In genomic region chr18:64415218-64415617, GRCh38 we compare ENCODE assay signal across 18 cellular contexts.
DNase-seq lines count a peak whose midpoint lies in the region; ATAC-seq and TF ChIP-seq lines count a peak whose summit lies in the region.
"Had no signal": no experiment of that assay in that cellular context is flagged by ENCODE, and none has a peak within 500 bp of the region (broad histone marks: within the 10 kb centered on the region; RNA-seq: fewer than 3 reads in every experiment).

No MANE protein-coding gene starts in this region.

- H3F3A ChIP-seq in GM23338 (replicated peaks; ENCODE audit: low read depth), result no peaks in the 10 kb centered on the region

- H3K56ac ChIP-seq in mesendoderm (ENCODE audit: low read length), result no peak overlapping the region

- H3K4me2 ChIP-seq in GM23338, result no peak overlapping the region
- H3K4me2 ChIP-seq in mesendoderm (ENCODE audit: low read length), result no peak overlapping the region
- H3K4me2 ChIP-seq: BLaER1 had no signal

- no peak for TF ChIP-seq CTCF in GM23338 (conservative IDR thresholded peaks at IDR 0.05; ENCODE audit: low read depth in 2 of 2)

- no peak overlapping the region for H2AK5ac ChIP-seq in mesendoderm (ENCODE audit: low read length)

- H3K27ac ChIP-seq in GM23338 (ENCODE audit: low read depth) (no peak overlapping the region), mesendoderm (ENCODE audit: low read depth, low read length) (no peak overlapping the region)
- H3K27ac ChIP-seq: BLaER1 had no signal

- H3K18ac ChIP-seq in mesendoderm (ENCODE audit: low read length), result peak overlapping the region; percentile 41

- no CpG with 5 or more reads among the region's 2 CpGs for WGBS in mesendoderm (ENCODE audit: extremely low coverage, insufficient coverage, low lambda C conversion rate)

- H2AFZ ChIP-seq in GM23338, result peak overlapping the region; percentile 8; the same call in 1 of the 2 replicates

- no peaks in the 10 kb centered on the region for H3K27me3 Mint-ChIP-seq in GM23338 (ENCODE audit: insufficient read depth, low read depth, poor library complexity)
- H3K27me3 Mint-ChIP-seq: CD4-positive, alpha-beta memory T cell; CD4-positive, CD25-positive, alpha-beta regulatory T cell; CD8-positive, alpha-beta memory T cell had no signal

- no peak overlapping the region for H3K4ac ChIP-seq in mesendoderm (ENCODE audit: low read depth, low read length)

- H3K4me3 Mint-ChIP-seq in GM23338, result no peak overlapping the region
- H3K4me3 Mint-ChIP-seq: CD14-positive monocyte; CD4-positive, alpha-beta memory T cell; CD4-positive, CD25-positive, alpha-beta regulatory T cell; CD8-positive, alpha-beta memory T cell had no signal

- H3K36me3 ChIP-seq in GM23338 (ENCODE audit: insufficient read depth) (no peaks in the 10 kb centered on the region), mesendoderm (ENCODE audit: control insufficient read depth, insufficient read depth, low read length) (no peaks in the 10 kb centered on the region)
- H3K36me3 ChIP-seq: BE2C, BLaER1 had no signal

- no peak overlapping the region for H3K23ac ChIP-seq in mesendoderm (ENCODE audit: low read length)

- no peak overlapping the region for H2BK15ac ChIP-seq in mesendoderm (replicated peaks; ENCODE audit: low read depth)

- no peaks in the 10 kb centered on the region for H4K20me1 ChIP-seq in GM23338 (replicated peaks; ENCODE audit: insufficient read depth)
- H4K20me1 ChIP-seq: BLaER1 had no signal

- no peak overlapping the region for H3K27ac Mint-ChIP-seq in GM23338
- H3K27ac Mint-ChIP-seq: CD14-positive monocyte; CD4-positive, alpha-beta memory T cell; CD4-positive, CD25-positive, alpha-beta regulatory T cell; CD8-positive, alpha-beta memory T cell had no signal

- DNase-seq in GM23338 (ENCODE audit: low spot score) (no peak), left lobe of liver (ENCODE audit: low spot score) (no peak), mesendoderm (no peak), GOT3 (lab: John Stamatoyannopoulos, UW) (no peak), COLO668 (lab: John Stamatoyannopoulos, UW; ENCODE audit: unreplicated experiment) (no peak)
- DNase-seq: 8988T; ACHN; BE2C; C1 segment of cervical spinal cord; Caco-2; Calu3; CD4-positive, alpha-beta memory T cell; CD4-positive, CD25-positive, alpha-beta regulatory T cell; CD8-positive, alpha-beta memory T cell; DMS79 treated with DMSO at 0.1 percent for 48 hours; GF-D8 had no signal

- no peaks in the 10 kb centered on the region for H3K79me1 ChIP-seq in mesendoderm (ENCODE audit: low read length)

- H3K9ac ChIP-seq in mesendoderm (ENCODE audit: low read length), result no peak overlapping the region
- H3K9ac ChIP-seq: BLaER1 had no signal

- peaks cover 6% of the 10 kb centered on the region; the same call in 1 of the 2 replicates for H3K9me2 ChIP-seq in GM23338 (ENCODE audit: insufficient read depth)

- H3K4me1 Mint-ChIP-seq in GM23338, result peaks cover 26% of the 10 kb centered on the region
- H3K4me1 Mint-ChIP-seq: CD4-positive, alpha-beta memory T cell; CD4-positive, CD25-positive, alpha-beta regulatory T cell; CD8-positive, alpha-beta memory T cell had no signal

- H3K4me1 ChIP-seq in GM23338 (ENCODE audit: insufficient read depth), result peaks cover 21% of the 10 kb centered on the region
- H3K4me1 ChIP-seq in mesendoderm (ENCODE audit: control insufficient read depth, low read depth, low read length), result peaks cover 4% of the 10 kb centered on the region
- H3K4me1 ChIP-seq: BE2C, BLaER1, Caco-2 had no signal

- no peak for ATAC-seq in GM23338
- peak; percentile 67 for ATAC-seq in left lobe of liver

- H3K9me3 Mint-ChIP-seq in GM23338, result peaks cover 4% of the 10 kb centered on the region; the same call in 1 of the 3 replicates

- H3K4me3 ChIP-seq in GM23338, result no peak overlapping the region
- H3K4me3 ChIP-seq in mesendoderm (ENCODE audit: low read length), result no peak overlapping the region
- H3K4me3 ChIP-seq: BLaER1 had no signal

- no peak overlapping the region for H2BK120ac ChIP-seq in mesendoderm (ENCODE audit: low read depth, low read length)

- no peak overlapping the region for H4K5ac ChIP-seq in mesendoderm (ENCODE audit: low read length)

- no peak overlapping the region for H2BK5ac ChIP-seq in mesendoderm (ENCODE audit: low read length)

- no peak overlapping the region for H4K8ac ChIP-seq in mesendoderm (ENCODE audit: low read depth, low read length)

- no peaks in the 10 kb centered on the region for H3K79me2 ChIP-seq in GM23338 (replicated peaks; ENCODE audit: insufficient read depth)
- H3K79me2 ChIP-seq in mesendoderm (ENCODE audit: control insufficient read depth, insufficient read depth, low read length), result no peaks in the 10 kb centered on the region

- peaks cover 4% of the 10 kb centered on the region; the same call in 1 of the 3 replicates for H3K36me3 Mint-ChIP-seq in GM23338 (ENCODE audit: low read depth)
- H3K36me3 Mint-ChIP-seq: CD14-positive monocyte; CD4-positive, alpha-beta memory T cell; CD4-positive, CD25-positive, alpha-beta regulatory T cell; CD8-positive, alpha-beta memory T cell had no signal

- H3K27me3 ChIP-seq in GM23338 (ENCODE audit: insufficient read depth) (no peaks in the 10 kb centered on the region), mesendoderm (ENCODE audit: insufficient read depth, low read length, poor library complexity) (no peaks in the 10 kb centered on the region)
- H3K27me3 ChIP-seq: BE2C, BLaER1 had no signal

TF ChIP-seq in GM23338, 12 proteins besides CTCF, POLR2A, EP300 and RAD21 (continues in another document):
- TF ChIP-seq REST (IDR thresholded peaks at IDR 0.05; ENCODE audit: unreplicated experiment) (no peak), ZNF114 (CRISPR knock-in tag; IDR thresholded peaks at IDR 0.05) (no peak), JUNB (IDR thresholded peaks at IDR 0.05; ENCODE audit: unreplicated experiment) (no peak), STAT1 (IDR thresholded peaks at IDR 0.05; ENCODE audit: unreplicated experiment) (no peak), EZH2 (IDR thresholded peaks at IDR 0.05; ENCODE audit: low read depth, unreplicated experiment) (no peak)
